2 cellular contexts compared by ENCODE assay signal in the genomic region with DNA sequence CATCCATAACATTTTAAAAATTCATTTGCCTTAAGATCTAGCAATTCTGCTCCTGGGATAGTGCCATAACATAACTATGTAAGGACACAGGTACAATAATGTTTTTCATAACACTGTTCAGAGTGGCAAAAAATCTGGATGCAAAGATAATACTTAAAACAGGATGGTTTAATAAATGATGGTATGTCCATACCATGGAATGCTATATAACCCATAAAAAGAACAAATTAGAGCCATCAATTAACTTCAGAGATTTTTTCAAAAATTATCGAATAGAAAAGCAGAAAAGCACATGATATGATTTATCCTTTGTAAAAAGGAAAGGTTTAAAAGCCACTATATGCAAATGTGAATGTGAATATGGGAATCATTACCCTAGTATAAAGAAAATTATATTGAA.
TF ChIP-seq lines count a peak whose summit lies in the region.

No MANE protein-coding gene starts in this region.

TF ChIP-seq in SK-N-SH, 30 proteins besides CTCF, POLR2A, EP300 and RAD21 (continued from another document):
- no peak for TF ChIP-seq SMC3 (IDR thresholded peaks at IDR 0.05; ENCODE audit: low read depth, low read length)

TF ChIP-seq in H1, 55 proteins besides CTCF, POLR2A, EP300 and RAD21 (continued from another document):
- TF ChIP-seq, protein P1, sequence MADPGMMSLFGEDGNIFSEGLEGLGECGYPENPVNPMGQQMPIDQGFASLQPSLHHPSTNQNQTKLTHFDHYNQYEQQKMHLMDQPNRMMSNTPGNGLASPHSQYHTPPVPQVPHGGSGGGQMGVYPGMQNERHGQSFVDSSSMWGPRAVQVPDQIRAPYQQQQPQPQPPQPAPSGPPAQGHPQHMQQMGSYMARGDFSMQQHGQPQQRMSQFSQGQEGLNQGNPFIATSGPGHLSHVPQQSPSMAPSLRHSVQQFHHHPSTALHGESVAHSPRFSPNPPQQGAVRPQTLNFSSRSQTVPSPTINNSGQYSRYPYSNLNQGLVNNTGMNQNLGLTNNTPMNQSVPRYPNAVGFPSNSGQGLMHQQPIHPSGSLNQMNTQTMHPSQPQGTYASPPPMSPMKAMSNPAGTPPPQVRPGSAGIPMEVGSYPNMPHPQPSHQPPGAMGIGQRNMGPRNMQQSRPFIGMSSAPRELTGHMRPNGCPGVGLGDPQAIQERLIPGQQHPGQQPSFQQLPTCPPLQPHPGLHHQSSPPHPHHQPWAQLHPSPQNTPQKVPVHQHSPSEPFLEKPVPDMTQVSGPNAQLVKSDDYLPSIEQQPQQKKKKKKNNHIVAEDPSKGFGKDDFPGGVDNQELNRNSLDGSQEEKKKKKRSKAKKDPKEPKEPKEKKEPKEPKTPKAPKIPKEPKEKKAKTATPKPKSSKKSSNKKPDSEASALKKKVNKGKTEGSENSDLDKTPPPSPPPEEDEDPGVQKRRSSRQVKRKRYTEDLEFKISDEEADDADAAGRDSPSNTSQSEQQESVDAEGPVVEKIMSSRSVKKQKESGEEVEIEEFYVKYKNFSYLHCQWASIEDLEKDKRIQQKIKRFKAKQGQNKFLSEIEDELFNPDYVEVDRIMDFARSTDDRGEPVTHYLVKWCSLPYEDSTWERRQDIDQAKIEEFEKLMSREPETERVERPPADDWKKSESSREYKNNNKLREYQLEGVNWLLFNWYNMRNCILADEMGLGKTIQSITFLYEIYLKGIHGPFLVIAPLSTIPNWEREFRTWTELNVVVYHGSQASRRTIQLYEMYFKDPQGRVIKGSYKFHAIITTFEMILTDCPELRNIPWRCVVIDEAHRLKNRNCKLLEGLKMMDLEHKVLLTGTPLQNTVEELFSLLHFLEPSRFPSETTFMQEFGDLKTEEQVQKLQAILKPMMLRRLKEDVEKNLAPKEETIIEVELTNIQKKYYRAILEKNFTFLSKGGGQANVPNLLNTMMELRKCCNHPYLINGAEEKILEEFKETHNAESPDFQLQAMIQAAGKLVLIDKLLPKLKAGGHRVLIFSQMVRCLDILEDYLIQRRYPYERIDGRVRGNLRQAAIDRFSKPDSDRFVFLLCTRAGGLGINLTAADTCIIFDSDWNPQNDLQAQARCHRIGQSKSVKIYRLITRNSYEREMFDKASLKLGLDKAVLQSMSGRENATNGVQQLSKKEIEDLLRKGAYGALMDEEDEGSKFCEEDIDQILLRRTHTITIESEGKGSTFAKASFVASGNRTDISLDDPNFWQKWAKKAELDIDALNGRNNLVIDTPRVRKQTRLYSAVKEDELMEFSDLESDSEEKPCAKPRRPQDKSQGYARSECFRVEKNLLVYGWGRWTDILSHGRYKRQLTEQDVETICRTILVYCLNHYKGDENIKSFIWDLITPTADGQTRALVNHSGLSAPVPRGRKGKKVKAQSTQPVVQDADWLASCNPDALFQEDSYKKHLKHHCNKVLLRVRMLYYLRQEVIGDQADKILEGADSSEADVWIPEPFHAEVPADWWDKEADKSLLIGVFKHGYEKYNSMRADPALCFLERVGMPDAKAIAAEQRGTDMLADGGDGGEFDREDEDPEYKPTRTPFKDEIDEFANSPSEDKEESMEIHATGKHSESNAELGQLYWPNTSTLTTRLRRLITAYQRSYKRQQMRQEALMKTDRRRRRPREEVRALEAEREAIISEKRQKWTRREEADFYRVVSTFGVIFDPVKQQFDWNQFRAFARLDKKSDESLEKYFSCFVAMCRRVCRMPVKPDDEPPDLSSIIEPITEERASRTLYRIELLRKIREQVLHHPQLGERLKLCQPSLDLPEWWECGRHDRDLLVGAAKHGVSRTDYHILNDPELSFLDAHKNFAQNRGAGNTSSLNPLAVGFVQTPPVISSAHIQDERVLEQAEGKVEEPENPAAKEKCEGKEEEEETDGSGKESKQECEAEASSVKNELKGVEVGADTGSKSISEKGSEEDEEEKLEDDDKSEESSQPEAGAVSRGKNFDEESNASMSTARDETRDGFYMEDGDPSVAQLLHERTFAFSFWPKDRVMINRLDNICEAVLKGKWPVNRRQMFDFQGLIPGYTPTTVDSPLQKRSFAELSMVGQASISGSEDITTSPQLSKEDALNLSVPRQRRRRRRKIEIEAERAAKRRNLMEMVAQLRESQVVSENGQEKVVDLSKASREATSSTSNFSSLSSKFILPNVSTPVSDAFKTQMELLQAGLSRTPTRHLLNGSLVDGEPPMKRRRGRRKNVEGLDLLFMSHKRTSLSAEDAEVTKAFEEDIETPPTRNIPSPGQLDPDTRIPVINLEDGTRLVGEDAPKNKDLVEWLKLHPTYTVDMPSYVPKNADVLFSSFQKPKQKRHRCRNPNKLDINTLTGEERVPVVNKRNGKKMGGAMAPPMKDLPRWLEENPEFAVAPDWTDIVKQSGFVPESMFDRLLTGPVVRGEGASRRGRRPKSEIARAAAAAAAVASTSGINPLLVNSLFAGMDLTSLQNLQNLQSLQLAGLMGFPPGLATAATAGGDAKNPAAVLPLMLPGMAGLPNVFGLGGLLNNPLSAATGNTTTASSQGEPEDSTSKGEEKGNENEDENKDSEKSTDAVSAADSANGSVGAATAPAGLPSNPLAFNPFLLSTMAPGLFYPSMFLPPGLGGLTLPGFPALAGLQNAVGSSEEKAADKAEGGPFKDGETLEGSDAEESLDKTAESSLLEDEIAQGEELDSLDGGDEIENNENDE (IDR thresholded peaks at IDR 0.05; ENCODE audit: insufficient replicate concordance, low read length) = no peak
TF ChIP-seq in H1: peak in this region for 1.
